8 cellular contexts compared by ENCODE assay signal in genomic region chr17:17836250-17836817, GRCh38. TPM values are rescaled to one million over a fixed set of nuclear protein-coding genes. Genes with fewer than 3 reads are reported as not detected.
DNase-seq lines count a peak whose midpoint lies in the region; ATAC-seq and TF ChIP-seq lines count a peak whose summit lies in the region.

No MANE protein-coding gene starts in this region.

- WGBS in liver = under 1% methylated on average over 69 of the region's 69 CpGs

- H3K4me1 ChIP-seq in liver (ENCODE audit: control insufficient read depth in 4 of 4, insufficient read depth in 4 of 4, low read length in 3 of 4) = peaks cover 33 to 70% (median 50%) of the 10 kb centered on the region in 4 donors

- no peaks in the 10 kb centered on the region for H3K27me3 ChIP-seq in liver (ENCODE audit: control insufficient read depth in 4 of 4, insufficient read depth in 4 of 4, low read length in 3 of 4)

- ATAC-seq in GM19397 (IDR thresholded peaks at IDR 0.05; ENCODE audit: unreplicated experiment) (peak; percentile 62), HG03558 (IDR thresholded peaks at IDR 0.05; ENCODE audit: extremely low read depth, unreplicated experiment) (peak; percentile 44)

- peak overlapping the region; percentile 59 to 86 (median 66) for H3K4me3 ChIP-seq in liver (ENCODE audit: low read depth in 1 of 3, low read length in 3 of 3)

- no peaks in the 10 kb centered on the region for H3K36me3 ChIP-seq in liver (ENCODE audit: control insufficient read depth in 4 of 4, insufficient read depth in 3 of 4, low read depth in 1 of 4, low read length in 3 of 4)

- H3K9ac ChIP-seq in liver (ENCODE audit: low read depth in 1 of 2, low read length in 2 of 2) = peak overlapping the region; percentile 85 to 98

- no peak for TF ChIP-seq CTCF in liver (IDR thresholded peaks at IDR 0.05; ENCODE audit: low read depth, low read length, missing input control)

- peak; percentile 28 to 30 for TF ChIP-seq RAD21 in liver (IDR thresholded peaks at IDR 0.05)

- H3K9me3 ChIP-seq in liver (ENCODE audit: control insufficient read depth in 4 of 4, low read length in 3 of 4) = no peaks in the 10 kb centered on the region

- H3K27ac ChIP-seq in liver (ENCODE audit: low read depth in 1 of 2, low read length in 2 of 2) = peak overlapping the region; percentile 97 to 100

- DNase-seq in CD1c-positive myeloid dendritic cell (ENCODE audit: extremely low spot score) (peak; percentile 99), NCI-H748 (lab: John Stamatoyannopoulos, UW; ENCODE audit: unreplicated experiment) (peak; percentile 99), dermis blood vessel endothelial cell (peak; percentile 97)
- peak; percentile 99 for DNase-seq in activated CD4-positive, alpha-beta T cell treated with anti-CD3 and anti-CD28 coated beads, Interleukin-2, amount 50 U/mL, for 48 hours
- DNase-seq in stimulated activated CD4-positive, alpha-beta T cell treated with anti-CD3 and anti-CD28 coated beads, Interleukin-2, amount 100 ng/mL, for 48 hours = peak; percentile 98

TF ChIP-seq in liver, 16 proteins besides CTCF, POLR2A, EP300 and RAD21:
- TF ChIP-seq NR2F2 (IDR thresholded peaks at IDR 0.05) (no peak), HNF4G (IDR thresholded peaks at IDR 0.05) (no peak), HNF4A (conservative IDR thresholded peaks at IDR 0.05) (peak in 1 of 2 donors; percentile 50), YY1 (IDR thresholded peaks at IDR 0.05) (peak; percentile 54), EGR1 (IDR thresholded peaks at IDR 0.05; ENCODE audit: low read depth in 2 of 2) (no peak), TAF1 (conservative IDR thresholded peaks at IDR 0.05) (peak; percentile 82), FOXA2 (IDR thresholded peaks at IDR 0.05) (no peak), RXRA (IDR thresholded peaks at IDR 0.05) (peak; percentile 96), JUND (IDR thresholded peaks at IDR 0.05) (peak; percentile 46 to 62), SP1 (IDR thresholded peaks at IDR 0.05) (peak; percentile 67), FOXA1 (IDR thresholded peaks at IDR 0.05) (peak; percentile 8), ATF3 (IDR thresholded peaks at IDR 0.05) (peak; percentile 37), GABPA (IDR thresholded peaks at IDR 0.05 in 1 of 2, conservative IDR thresholded peaks at IDR 0.05 in 1 of 2) (no peak)
- TF ChIP-seq, protein P1, sequence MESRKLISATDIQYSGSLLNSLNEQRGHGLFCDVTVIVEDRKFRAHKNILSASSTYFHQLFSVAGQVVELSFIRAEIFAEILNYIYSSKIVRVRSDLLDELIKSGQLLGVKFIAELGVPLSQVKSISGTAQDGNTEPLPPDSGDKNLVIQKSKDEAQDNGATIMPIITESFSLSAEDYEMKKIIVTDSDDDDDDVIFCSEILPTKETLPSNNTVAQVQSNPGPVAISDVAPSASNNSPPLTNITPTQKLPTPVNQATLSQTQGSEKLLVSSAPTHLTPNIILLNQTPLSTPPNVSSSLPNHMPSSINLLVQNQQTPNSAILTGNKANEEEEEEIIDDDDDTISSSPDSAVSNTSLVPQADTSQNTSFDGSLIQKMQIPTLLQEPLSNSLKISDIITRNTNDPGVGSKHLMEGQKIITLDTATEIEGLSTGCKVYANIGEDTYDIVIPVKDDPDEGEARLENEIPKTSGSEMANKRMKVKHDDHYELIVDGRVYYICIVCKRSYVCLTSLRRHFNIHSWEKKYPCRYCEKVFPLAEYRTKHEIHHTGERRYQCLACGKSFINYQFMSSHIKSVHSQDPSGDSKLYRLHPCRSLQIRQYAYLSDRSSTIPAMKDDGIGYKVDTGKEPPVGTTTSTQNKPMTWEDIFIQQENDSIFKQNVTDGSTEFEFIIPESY (IDR thresholded peaks at IDR 0.05) = peak; percentile 34
- TF ChIP-seq, protein P2, sequence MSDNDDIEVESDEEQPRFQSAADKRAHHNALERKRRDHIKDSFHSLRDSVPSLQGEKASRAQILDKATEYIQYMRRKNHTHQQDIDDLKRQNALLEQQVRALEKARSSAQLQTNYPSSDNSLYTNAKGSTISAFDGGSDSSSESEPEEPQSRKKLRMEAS (IDR thresholded peaks at IDR 0.05) = peak; percentile 81
- TF ChIP-seq, protein P3, sequence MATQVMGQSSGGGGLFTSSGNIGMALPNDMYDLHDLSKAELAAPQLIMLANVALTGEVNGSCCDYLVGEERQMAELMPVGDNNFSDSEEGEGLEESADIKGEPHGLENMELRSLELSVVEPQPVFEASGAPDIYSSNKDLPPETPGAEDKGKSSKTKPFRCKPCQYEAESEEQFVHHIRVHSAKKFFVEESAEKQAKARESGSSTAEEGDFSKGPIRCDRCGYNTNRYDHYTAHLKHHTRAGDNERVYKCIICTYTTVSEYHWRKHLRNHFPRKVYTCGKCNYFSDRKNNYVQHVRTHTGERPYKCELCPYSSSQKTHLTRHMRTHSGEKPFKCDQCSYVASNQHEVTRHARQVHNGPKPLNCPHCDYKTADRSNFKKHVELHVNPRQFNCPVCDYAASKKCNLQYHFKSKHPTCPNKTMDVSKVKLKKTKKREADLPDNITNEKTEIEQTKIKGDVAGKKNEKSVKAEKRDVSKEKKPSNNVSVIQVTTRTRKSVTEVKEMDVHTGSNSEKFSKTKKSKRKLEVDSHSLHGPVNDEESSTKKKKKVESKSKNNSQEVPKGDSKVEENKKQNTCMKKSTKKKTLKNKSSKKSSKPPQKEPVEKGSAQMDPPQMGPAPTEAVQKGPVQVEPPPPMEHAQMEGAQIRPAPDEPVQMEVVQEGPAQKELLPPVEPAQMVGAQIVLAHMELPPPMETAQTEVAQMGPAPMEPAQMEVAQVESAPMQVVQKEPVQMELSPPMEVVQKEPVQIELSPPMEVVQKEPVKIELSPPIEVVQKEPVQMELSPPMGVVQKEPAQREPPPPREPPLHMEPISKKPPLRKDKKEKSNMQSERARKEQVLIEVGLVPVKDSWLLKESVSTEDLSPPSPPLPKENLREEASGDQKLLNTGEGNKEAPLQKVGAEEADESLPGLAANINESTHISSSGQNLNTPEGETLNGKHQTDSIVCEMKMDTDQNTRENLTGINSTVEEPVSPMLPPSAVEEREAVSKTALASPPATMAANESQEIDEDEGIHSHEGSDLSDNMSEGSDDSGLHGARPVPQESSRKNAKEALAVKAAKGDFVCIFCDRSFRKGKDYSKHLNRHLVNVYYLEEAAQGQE (IDR thresholded peaks at IDR 0.05) = peak; percentile 88

RNA-seq across cellular contexts. Expression of gene SREBF1, which starts 0.5 kb away (rescaled TPM):
- total RNA-seq in dermis blood vessel endothelial cell (28.8 and 71.5 TPM in 2 replicates), liver (100 to 1,000 TPM in 1 of 2 donors, 10 to 100 TPM in 1; 66.8 to 133 TPM)
- 100 to 1,000 TPM in 1 of 2 donors, 10 to 100 TPM in 1; 74.0 to 127 TPM for polyA plus RNA-seq in liver

Comparison
In these comparisons a context has a peak if more than half of its experiments do, and no peak if none do; other contexts are left out.
1. Peak in every context shown above with its lines: DNase-seq, ATAC-seq, H3K4me3 ChIP-seq and H3K27ac ChIP-seq.